Comparison of ENCODE assay signal across 8 cellular contexts in the genomic region with DNA sequence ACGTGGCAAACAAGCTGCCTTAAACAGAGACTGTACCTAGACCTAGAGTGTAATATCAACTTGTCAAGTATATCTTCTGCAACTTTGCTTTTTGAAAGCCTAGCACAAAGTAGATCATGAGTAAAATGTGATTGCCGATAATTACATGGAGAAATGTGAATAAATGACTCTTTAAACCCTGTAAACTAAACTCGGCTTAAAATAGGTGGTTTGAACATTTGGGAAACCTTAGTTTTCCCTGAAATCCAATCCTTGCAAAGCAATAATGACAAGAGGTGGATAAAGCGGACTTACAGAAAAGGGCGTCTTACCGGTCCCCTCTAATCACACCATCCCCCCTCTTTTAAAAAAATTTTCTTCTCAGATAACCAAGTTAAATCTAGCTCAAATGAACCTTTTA. TPM values are rescaled to one million over a fixed set of nuclear protein-coding genes. Genes with fewer than 3 reads are reported as not detected.
A peak's percentile ranks its signal among the peaks of the same experiment; 100 is the strongest.
DNase-seq lines count a peak whose midpoint lies in the region; ATAC-seq and TF ChIP-seq lines count a peak whose summit lies in the region.

No MANE protein-coding gene starts in this region.

- CTCF ChIA-PET in BJ (lab: Yijun Ruan, JAX), result no interaction called here

- peak overlapping the region; percentile 73 for H3K27ac ChIP-seq in colonic mucosa

- POLR2A ChIA-PET in BJ (lab: Charles Lee), result interaction anchor here (0.6 kb wide), 1 partner anchor 994 kb away, joined by 3 read pairs; no protein-coding TSS in a partner anchor

- peaks cover 4% of the 10 kb centered on the region for H3K9me3 Mint-ChIP-seq in natural killer cell treated with Interleukin-12 subunit alpha and Interleukin-12 subunit beta and Interleukin-15 and Interleukin-18, amount 100 ng/mL, for 72 hours

- H3K4me1 ChIP-seq in colonic mucosa, result peaks cover 6% of the 10 kb centered on the region

- TF ChIP-seq CTCF in BJ (IDR thresholded peaks at IDR 0.05; ENCODE audit: insufficient read depth, low read depth, low read length) (no peak), LNCaP clone FGC (IDR thresholded peaks at IDR 0.05; ENCODE audit: control insufficient read depth, extremely low read depth, insufficient read depth) (no peak), colonic mucosa (IDR thresholded peaks at IDR 0.05) (no peak)

- peak overlapping the region; percentile 85 for H3K4me3 Mint-ChIP-seq in natural killer cell treated with Interleukin-12 subunit alpha and Interleukin-12 subunit beta and Interleukin-15 and Interleukin-18, amount 100 ng/mL, for 72 hours

- peak overlapping the region; percentile 76 to 82 for H3K9ac ChIP-seq in colonic mucosa (ENCODE audit: low read depth in 2 of 2, low read length in 2 of 2)

- H3K36me3 ChIP-seq in BJ (ENCODE audit: control insufficient read depth, insufficient read depth, low read length) (no peaks in the 10 kb centered on the region), colonic mucosa (no peaks in the 10 kb centered on the region)

- H3K27me3 Mint-ChIP-seq in natural killer cell treated with Interleukin-12 subunit alpha and Interleukin-12 subunit beta and Interleukin-15 and Interleukin-18, amount 100 ng/mL, for 72 hours, result peaks cover 4 to 6% of the 10 kb centered on the region in 2 donors

- H3K4me1 Mint-ChIP-seq in natural killer cell treated with Interleukin-12 subunit alpha and Interleukin-12 subunit beta and Interleukin-15 and Interleukin-18, amount 100 ng/mL, for 72 hours (ENCODE audit: low read depth in 2 of 2), result peaks cover 26 to 33% of the 10 kb centered on the region in 2 donors

- no peak for ATAC-seq in natural killer cell treated with Interleukin-12 subunit alpha and Interleukin-12 subunit beta and Interleukin-15 and Interleukin-18, amount 100 ng/mL, for 72 hours

- intact Hi-C loops in colonic mucosa (cut with DNase I), result loop anchor here (5.0 kb wide), 1 partner anchor 115 kb away; no protein-coding TSS in a partner anchor

- DNase-seq in BJ (ENCODE audit: low read depth), result no peak
- DNase-seq in LNCaP clone FGC (ENCODE audit: low read depth), result no peak
- DNase-seq in colonic mucosa, result no peak
- no peak for DNase-seq in natural killer cell treated with Interleukin-12 subunit alpha and Interleukin-12 subunit beta and Interleukin-15 and Interleukin-18, amount 100 ng/mL, for 72 hours (ENCODE audit: low spot score)
- DNase-seq in NCI-H774 (lab: John Stamatoyannopoulos, UW), result no peak
- DNase-seq in NCI-H1092 (lab: John Stamatoyannopoulos, UW), result no peak
- DNase-seq in pons (ENCODE audit: low spot score), result no peak
- DNase-seq in cortex of kidney (lab: John Stamatoyannopoulos, UW), result no peak

- no peaks in the 10 kb centered on the region for H3K9me3 ChIP-seq in colonic mucosa

- peaks cover 7% of the 10 kb centered on the region for H3K36me3 Mint-ChIP-seq in natural killer cell treated with Interleukin-12 subunit alpha and Interleukin-12 subunit beta and Interleukin-15 and Interleukin-18, amount 100 ng/mL, for 72 hours

- peak overlapping the region; percentile 94 to 99 for H3K27ac Mint-ChIP-seq in natural killer cell treated with Interleukin-12 subunit alpha and Interleukin-12 subunit beta and Interleukin-15 and Interleukin-18, amount 100 ng/mL, for 72 hours

- H3K27me3 ChIP-seq in BJ (ENCODE audit: control insufficient read depth, insufficient read depth, low read length) (no peaks in the 10 kb centered on the region), colonic mucosa (no peaks in the 10 kb centered on the region)

- peak overlapping the region; percentile 71 for H3K4me3 ChIP-seq in BJ (ENCODE audit: low read depth, low read length)
- peak overlapping the region; percentile 83 for H3K4me3 ChIP-seq in LNCaP clone FGC (ENCODE audit: low read depth, low read length)
- H3K4me3 ChIP-seq in colonic mucosa, result peak overlapping the region; percentile 79

RNA-seq across cellular contexts. Expression of a gene that starts 0.5 kb away (rescaled TPM):
- 33.4 and 61.5 TPM in 2 replicates for polyA plus RNA-seq in BJ (2011; rRNA removed)
- 16.2 and 17.3 TPM in 2 replicates for polyA minus RNA-seq in BJ (2011; rRNA and poly(A)+ RNA removed)
- 10 to 100 TPM; 35.6 to 58.6 TPM for total RNA-seq in colonic mucosa
- total RNA-seq in natural killer cell treated with Interleukin-12 subunit alpha and Interleukin-12 subunit beta and Interleukin-15 and Interleukin-18, amount 100 ng/mL, for 72 hours, result 100 to 1,000 TPM; 100 to 106 TPM
